In genomic region chr3:89165636-89166312, GRCh38 we compare ENCODE assay signal across 16 cellular contexts. TPM values are rescaled to one million over a fixed set of nuclear protein-coding genes. Genes with fewer than 3 reads are reported as not detected.
"Had no signal": no experiment of that assay in that cellular context is flagged by ENCODE, and none has a peak within 500 bp of the region (broad histone marks: within the 10 kb centered on the region; RNA-seq: fewer than 3 reads in every experiment).

No MANE protein-coding gene starts in this region.

- H3K36me3 ChIP-seq: heart left ventricle, spleen, suprapubic skin had no signal

- H3K4me3 ChIP-seq: heart left ventricle, psoas muscle, spleen, suprapubic skin had no signal

- DNase-seq: activated naive CD4-positive, alpha-beta T cell; aorta; heart left ventricle; kidney glomerular epithelial cell; left ventricle myocardium superior; mesenchymal stem cell; psoas muscle; spleen; T-helper 17 cell had no signal

- ATAC-seq: activated CD4-positive, CD25-positive, alpha-beta regulatory T cell treated with anti-CD3 and anti-CD28 coated beads, Interleukin-2, amount 50 U/mL, for 24 hours; heart left ventricle; left ventricle myocardium superior; psoas muscle; sciatic nerve; T-helper 17 cell had no signal

- H3K27me3 ChIP-seq: heart left ventricle, spleen, suprapubic skin had no signal

- H3K9me3 ChIP-seq: heart left ventricle, psoas muscle, spleen, suprapubic skin had no signal

- H3K4me3 Mint-ChIP-seq: dendritic cell treated with granulocyte-macrophage colony-stimulating factor and Interleukin-4, amounts not matched to agents 40 ng/mL and 50 ng/mL, for 4 days; nephron; stimulated activated naive CD8-positive, alpha-beta T cell treated with anti-CD3 and anti-CD28 coated beads, Interleukin-15, Interleukin-2, amounts not matched to agents 100 ng/mL and 50 ng/mL, for 24 hours; T-helper 17 cell; type B pancreatic cell had no signal

- H3K4me1 Mint-ChIP-seq: nephron, T-helper 17 cell had no signal

- H3K27ac Mint-ChIP-seq: dendritic cell treated with granulocyte-macrophage colony-stimulating factor and Interleukin-4, amounts not matched to agents 40 ng/mL and 50 ng/mL, for 4 days; nephron; stimulated activated naive CD8-positive, alpha-beta T cell treated with anti-CD3 and anti-CD28 coated beads, Interleukin-15, Interleukin-2, amounts not matched to agents 100 ng/mL and 50 ng/mL, for 24 hours; T-helper 17 cell; type B pancreatic cell had no signal

- H3K27me3 Mint-ChIP-seq: dendritic cell treated with granulocyte-macrophage colony-stimulating factor and Interleukin-4, amounts not matched to agents 40 ng/mL and 50 ng/mL, for 4 days; stimulated activated naive CD8-positive, alpha-beta T cell treated with anti-CD3 and anti-CD28 coated beads, Interleukin-15, Interleukin-2, amounts not matched to agents 100 ng/mL and 50 ng/mL, for 24 hours; T-helper 17 cell; type B pancreatic cell had no signal

- H3K9me3 Mint-ChIP-seq: dendritic cell treated with granulocyte-macrophage colony-stimulating factor and Interleukin-4, amounts not matched to agents 40 ng/mL and 50 ng/mL, for 4 days; nephron; stimulated activated naive CD8-positive, alpha-beta T cell treated with anti-CD3 and anti-CD28 coated beads, Interleukin-15, Interleukin-2, amounts not matched to agents 100 ng/mL and 50 ng/mL, for 24 hours; type B pancreatic cell had no signal

- H3K4me1 ChIP-seq: psoas muscle, spleen, suprapubic skin had no signal

- H3K36me3 Mint-ChIP-seq: type B pancreatic cell had no signal

RNA-seq across cellular contexts. Expression of gene EPHA3, which starts 58.4 kb away (rescaled TPM):
- total RNA-seq: T-helper 17 cell had no signal
